Comparison of ENCODE assay signal across 8 cellular contexts in genomic region chr7:4883352-4884144, GRCh38.
DNase-seq lines count a peak whose midpoint lies in the region; ATAC-seq and TF ChIP-seq lines count a peak whose summit lies in the region.

A gene with protein sequence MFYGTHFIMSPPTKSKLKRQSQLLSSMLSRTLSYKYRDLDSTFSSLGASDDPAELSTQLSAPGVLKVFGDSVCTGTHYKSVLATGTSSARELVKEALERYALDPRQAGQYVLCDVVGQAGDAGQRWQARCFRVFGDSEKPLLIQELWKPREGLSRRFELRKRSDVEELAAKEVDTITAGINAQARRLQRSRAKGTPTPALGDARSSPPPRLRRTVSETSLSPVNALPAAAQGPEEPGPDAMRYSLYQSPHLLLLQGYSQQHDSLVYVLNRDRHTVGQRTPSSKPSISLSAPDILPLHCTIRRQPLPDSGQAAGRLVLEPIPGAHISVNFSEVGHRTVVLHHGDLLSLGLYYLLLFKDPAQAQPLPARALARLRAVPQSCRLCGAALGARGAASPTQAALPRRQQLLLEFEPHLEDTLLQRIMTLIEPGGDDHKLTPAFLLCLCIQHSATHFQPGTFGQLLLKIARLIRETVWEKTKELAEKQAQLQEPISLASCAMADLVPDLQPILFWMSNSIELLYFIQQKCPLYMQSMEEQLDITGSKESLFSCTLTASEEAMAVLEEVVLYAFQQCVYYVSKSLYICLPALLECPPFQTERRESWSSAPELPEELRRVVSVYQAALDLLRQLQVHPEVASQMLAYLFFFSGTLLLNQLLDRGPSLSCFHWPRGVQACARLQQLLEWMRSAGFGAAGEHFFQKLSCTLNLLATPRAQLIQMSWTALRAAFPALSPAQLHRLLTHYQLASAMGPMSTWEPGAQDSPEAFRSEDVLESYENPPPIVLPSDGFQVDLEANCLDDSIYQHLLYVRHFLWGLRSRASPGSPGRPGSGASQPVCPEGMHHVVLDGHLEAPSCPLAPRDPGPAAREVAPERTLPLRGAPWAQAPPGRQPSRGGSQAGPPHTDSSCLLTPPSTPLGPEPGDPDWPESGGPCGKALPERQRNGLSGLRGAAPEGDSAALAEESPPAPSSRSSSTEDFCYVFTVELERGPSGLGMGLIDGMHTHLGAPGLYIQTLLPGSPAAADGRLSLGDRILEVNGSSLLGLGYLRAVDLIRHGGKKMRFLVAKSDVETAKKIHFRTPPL (minus strand): TSS chr7:4883716. CDS start chr7:4878139, 5,577 bp downstream.

- H3K27me3 ChIP-seq in ACC112 (ENCODE audit: insufficient read depth, low read length) (peaks cover 7% of the 10 kb centered on the region; the same call in 1 of the 2 replicates), mucosa of rectum (ENCODE audit: control insufficient read depth in 2 of 2, insufficient read depth in 2 of 2, low read length in 2 of 2) (peaks cover 0 to 5% of the 10 kb centered on the region in 2 donors)

- peak; percentile 81 for DNase-seq in HS-5 (ENCODE audit: low read depth)
- peak; percentile 68 for DNase-seq in NOMO-1 treated with DMSO at 0.1 percent for 48 hours (lab: John Stamatoyannopoulos, UW; ENCODE audit: unreplicated experiment)
- peak; percentile 92 for DNase-seq in activated T-cell treated with anti-CD3 and anti-CD28 coated beads, Interleukin-2, amount 50 U/mL, for 24 hours
- peak; percentile 94 to 96 for DNase-seq in erythroblast (lab: John Stamatoyannopoulos, UW)
- peak; percentile 82 for DNase-seq in stimulated activated CD8-positive, alpha-beta memory T cell treated with anti-CD3 and anti-CD28 coated beads, Interleukin-4, amount 100 ng/mL, for 24 hours (ENCODE audit: low read depth)

- H3K36me3 ChIP-seq in ACC112 (ENCODE audit: insufficient read depth, low read length) (no peaks in the 10 kb centered on the region), mucosa of rectum (ENCODE audit: control insufficient read depth in 2 of 2, insufficient read depth in 2 of 2, low read length in 2 of 2) (no peaks in the 10 kb centered on the region)

- H3K27me3 Mint-ChIP-seq in activated T-cell treated with anti-CD3 and anti-CD28 coated beads, Interleukin-2, amount 50 U/mL, for 24 hours, result peaks cover 53% of the 10 kb centered on the region

- H3K9me3 ChIP-seq in mucosa of rectum (ENCODE audit: control insufficient read depth in 2 of 2, low read length in 2 of 2), result no peaks in the 10 kb centered on the region

- H3K4me3 Mint-ChIP-seq in activated T-cell treated with anti-CD3 and anti-CD28 coated beads, Interleukin-2, amount 50 U/mL, for 24 hours, result peak within 1 kb of the TSS; percentile 64

- H3K4me1 ChIP-seq in ACC112 (ENCODE audit: control insufficient read depth, insufficient read depth, low read length, unreplicated experiment), result peaks cover 10% of the 10 kb centered on the region
- H3K4me1 ChIP-seq in mucosa of rectum (ENCODE audit: control insufficient read depth in 2 of 2, insufficient read depth in 2 of 2, low read length in 2 of 2), result peaks cover 0 to 5% of the 10 kb centered on the region in 2 donors

- peak; percentile 85 for ATAC-seq in GM18909 (IDR thresholded peaks at IDR 0.05; ENCODE audit: poor library complexity, unreplicated experiment)

- no peak within 1 kb of the TSS for H3K27ac ChIP-seq in ACC112 (ENCODE audit: low read depth, low read length)
- peak within 1 kb of the TSS; percentile 4 to 70 for H3K27ac ChIP-seq in mucosa of rectum (ENCODE audit: low read depth in 2 of 2, low read length in 2 of 2)

- H3K4me1 Mint-ChIP-seq in activated T-cell treated with anti-CD3 and anti-CD28 coated beads, Interleukin-2, amount 50 U/mL, for 24 hours (ENCODE audit: low read depth), result peaks cover 10% of the 10 kb centered on the region

- H3K79me2 ChIP-seq in ACC112 (ENCODE audit: control insufficient read depth, insufficient read depth, low read length, unreplicated experiment), result no peaks in the 10 kb centered on the region

- H3K9ac ChIP-seq in mucosa of rectum (ENCODE audit: low read depth in 1 of 2, low read length in 2 of 2), result peak within 1 kb of the TSS in 1 of 2 donors; percentile 9

- TF ChIP-seq POLR2A in erythroblast (IDR thresholded peaks at IDR 0.05; ENCODE audit: low read length), result no peak

- H2AFZ ChIP-seq in ACC112 (ENCODE audit: low read length, unreplicated experiment), result peak within 1 kb of the TSS; percentile 81

- no peak within 1 kb of the TSS for H3K27ac Mint-ChIP-seq in activated T-cell treated with anti-CD3 and anti-CD28 coated beads, Interleukin-2, amount 50 U/mL, for 24 hours

- no peaks in the 10 kb centered on the region for H3K9me3 Mint-ChIP-seq in activated T-cell treated with anti-CD3 and anti-CD28 coated beads, Interleukin-2, amount 50 U/mL, for 24 hours

- H3K4me3 ChIP-seq in ACC112 (ENCODE audit: low read depth, low read length) (peak within 1 kb of the TSS; percentile 68), mucosa of rectum (ENCODE audit: low read length in 2 of 2) (peak within 1 kb of the TSS; percentile 48 to 61)

- no peaks in the 10 kb centered on the region for H3K36me3 Mint-ChIP-seq in activated T-cell treated with anti-CD3 and anti-CD28 coated beads, Interleukin-2, amount 50 U/mL, for 24 hours (ENCODE audit: low read depth)
